ENCODE assay signal across 33 cellular contexts in genomic region chr6:133704371-133704770, GRCh38.
DNase-seq lines count a peak whose midpoint lies in the region; ATAC-seq, FAIRE-seq and TF ChIP-seq lines count a peak whose summit lies in the region.
"Had no signal": no experiment of that assay in that cellular context is flagged by ENCODE, and none has a peak within 500 bp of the region (broad histone marks: within the 10 kb centered on the region; RNA-seq: fewer than 3 reads in every experiment).

No MANE protein-coding gene starts in this region.

- DNase-seq in A549 (ENCODE audit: low read depth in 1 of 2, low spot score in 1 of 2), result no peak
- peak; percentile 31 for DNase-seq in HFFc6
- no peak for DNase-seq in epithelial cell of prostate (ENCODE audit: low read depth, low spot score)
- DNase-seq in osteocyte (ENCODE audit: extremely low spot score, unreplicated experiment), result no peak
- no peak for DNase-seq in stimulated activated naive B cell treated with anti-CD40 and anti-IgM and Interleukin-4, amounts not matched to agents 10 μg/mL and 1 μg/mL and 100 μg/mL, for 72 hours
- no peak for DNase-seq in mesendoderm
- DNase-seq in SW 1271 (lab: John Stamatoyannopoulos, UW), result no peak
- DNase-seq: activated CD4-positive, alpha-beta T cell treated with anti-CD3 and anti-CD28 coated beads for 48 hours; activated CD8-positive, alpha-beta memory T cell treated with anti-CD3 and anti-CD28 coated beads, Interleukin-2, amount 10 ng/mL, durations not matched to agents 7 days and 5 days; C1 segment of cervical spinal cord; Calu3; effector memory CD8-positive, alpha-beta T cell; esophagus squamous epithelium; immature natural killer cell; left ventricle myocardium superior; MM.1S; NCI-H1436; NCI-H524; stimulated activated CD4-positive, alpha-beta T cell treated with anti-CD3 and anti-CD28 coated beads, Interleukin-2, amount 100 ng/mL, for 24 hours; thyroid gland had no signal

- no peak for TF ChIP-seq RAD21 in A549 (conservative IDR thresholded peaks at IDR 0.05 in 1 of 2, IDR thresholded peaks at IDR 0.05 in 1 of 2)

- H3K36me3 ChIP-seq in mesendoderm (ENCODE audit: control insufficient read depth, insufficient read depth, low read length), result no peaks in the 10 kb centered on the region
- H3K36me3 ChIP-seq: esophagus squamous epithelium, thyroid gland had no signal

- no peak overlapping the region for H2BK5ac ChIP-seq in mesendoderm (ENCODE audit: low read length)

- no peaks in the 10 kb centered on the region for H3K27me3 ChIP-seq in mesendoderm (ENCODE audit: insufficient read depth, low read length, poor library complexity)
- H3K27me3 ChIP-seq: esophagus squamous epithelium, hepatocyte, thyroid gland had no signal

- H2BK120ac ChIP-seq in mesendoderm (ENCODE audit: low read depth, low read length), result no peak overlapping the region

- no peak overlapping the region for H3K4ac ChIP-seq in mesendoderm (ENCODE audit: low read depth, low read length)

- H3K27ac Mint-ChIP-seq in HFFc6 (peak overlapping the region; percentile 86), osteocyte (ENCODE audit: unreplicated experiment) (peak overlapping the region; percentile 20)
- H3K27ac Mint-ChIP-seq in stimulated activated naive B cell treated with anti-CD40 and anti-IgM and Interleukin-4, amounts not matched to agents 10 μg/mL and 1 μg/mL and 100 μg/mL, for 72 hours, result no peak overlapping the region
- H3K27ac Mint-ChIP-seq: activated CD8-positive, alpha-beta memory T cell treated with anti-CD3 and anti-CD28 coated beads, Interleukin-2, amount 10 ng/mL, durations not matched to agents 7 days and 5 days; activated naive CD4-positive, alpha-beta T cell treated with anti-CD3 and anti-CD28 coated beads, Interleukin-2, amount 50 U/mL, for 24 hours; activated T-helper 1 cell treated with anti-CD3 and anti-CD28 coated beads, Interleukin-12 subunit alpha, Interleukin-12 subunit beta, Interleukin-2, Interleukin-4 antibody, amounts not matched to agents 30 ng/mL and 10 ng/mL and 1 ng/mL, durations not matched to agents 14 hours and 24 hours and 36 hours; effector memory CD8-positive, alpha-beta T cell; IgD-negative memory B cell; immature natural killer cell; progenitor cell of endocrine pancreas; stimulated activated memory B cell treated with anti-CD40 and anti-IgM and Interleukin-4, amounts not matched to agents 10 μg/mL and 1 μg/mL and 100 μg/mL, for 72 hours; T-helper 1 cell treated with Interleukin-12 subunit alpha and Interleukin-12 subunit beta and Interleukin-4 antibody, amounts not matched to agents 30 μg/mL and 1 μg/mL, for 36 hours had no signal

- no peak overlapping the region for H2AK5ac ChIP-seq in mesendoderm (ENCODE audit: low read length)

- H3K4me1 Mint-ChIP-seq in HFFc6 (ENCODE audit: low read depth), result peaks cover 71% of the 10 kb centered on the region
- peaks cover 45% of the 10 kb centered on the region for H3K4me1 Mint-ChIP-seq in osteocyte (ENCODE audit: unreplicated experiment)
- no peaks in the 10 kb centered on the region for H3K4me1 Mint-ChIP-seq in stimulated activated naive B cell treated with anti-CD40 and anti-IgM and Interleukin-4, amounts not matched to agents 10 μg/mL and 1 μg/mL and 100 μg/mL, for 72 hours
- H3K4me1 Mint-ChIP-seq: activated naive CD4-positive, alpha-beta T cell treated with anti-CD3 and anti-CD28 coated beads, Interleukin-2, amount 50 U/mL, for 24 hours; neural crest cell; stimulated activated memory B cell treated with anti-CD40 and anti-IgM and Interleukin-4, amounts not matched to agents 10 μg/mL and 1 μg/mL and 100 μg/mL, for 72 hours had no signal

- H3K4me3 ChIP-seq in A549 (no peak overlapping the region), mesendoderm (ENCODE audit: low read length) (no peak overlapping the region)
- H3K4me3 ChIP-seq: esophagus squamous epithelium, hepatocyte, skin epidermis, thyroid gland had no signal

- H3K4me3 Mint-ChIP-seq in HFFc6 (no peak overlapping the region), osteocyte (ENCODE audit: unreplicated experiment) (no peak overlapping the region)
- no peak overlapping the region for H3K4me3 Mint-ChIP-seq in stimulated activated naive B cell treated with anti-CD40 and anti-IgM and Interleukin-4, amounts not matched to agents 10 μg/mL and 1 μg/mL and 100 μg/mL, for 72 hours
- H3K4me3 Mint-ChIP-seq: activated CD8-positive, alpha-beta memory T cell treated with anti-CD3 and anti-CD28 coated beads, Interleukin-2, amount 10 ng/mL, durations not matched to agents 7 days and 5 days; activated naive CD4-positive, alpha-beta T cell treated with anti-CD3 and anti-CD28 coated beads, Interleukin-2, amount 50 U/mL, for 24 hours; activated T-helper 1 cell treated with anti-CD3 and anti-CD28 coated beads, Interleukin-12 subunit alpha, Interleukin-12 subunit beta, Interleukin-2, Interleukin-4 antibody, amounts not matched to agents 30 ng/mL and 10 ng/mL and 1 ng/mL, durations not matched to agents 14 hours and 24 hours and 36 hours; effector memory CD8-positive, alpha-beta T cell; IgD-negative memory B cell; immature natural killer cell; neural crest cell; stimulated activated memory B cell treated with anti-CD40 and anti-IgM and Interleukin-4, amounts not matched to agents 10 μg/mL and 1 μg/mL and 100 μg/mL, for 72 hours; T-helper 1 cell treated with Interleukin-12 subunit alpha and Interleukin-12 subunit beta and Interleukin-4 antibody, amounts not matched to agents 30 μg/mL and 1 μg/mL, for 36 hours had no signal

- H3K4me1 ChIP-seq in A549 (peaks cover 20% of the 10 kb centered on the region), mesendoderm (ENCODE audit: control insufficient read depth, low read depth, low read length) (no peaks in the 10 kb centered on the region)
- H3K4me1 ChIP-seq: esophagus squamous epithelium, thyroid gland had no signal

- no peak overlapping the region for H2BK15ac ChIP-seq in mesendoderm (replicated peaks; ENCODE audit: low read depth)

- H3K27me3 Mint-ChIP-seq in HFFc6 (ENCODE audit: insufficient read depth) (no peaks in the 10 kb centered on the region), osteocyte (ENCODE audit: unreplicated experiment) (no peaks in the 10 kb centered on the region)
- peaks cover 4 to 6% of the 10 kb centered on the region in 2 donors for H3K27me3 Mint-ChIP-seq in stimulated activated naive B cell treated with anti-CD40 and anti-IgM and Interleukin-4, amounts not matched to agents 10 μg/mL and 1 μg/mL and 100 μg/mL, for 72 hours
- H3K27me3 Mint-ChIP-seq: activated naive CD4-positive, alpha-beta T cell treated with anti-CD3 and anti-CD28 coated beads, Interleukin-2, amount 50 U/mL, for 24 hours; effector memory CD8-positive, alpha-beta T cell; progenitor cell of endocrine pancreas; stimulated activated memory B cell treated with anti-CD40 and anti-IgM and Interleukin-4, amounts not matched to agents 10 μg/mL and 1 μg/mL and 100 μg/mL, for 72 hours had no signal

- H3K36me3 Mint-ChIP-seq in HFFc6 (ENCODE audit: low read depth), result peaks cover 25% of the 10 kb centered on the region
- no peaks in the 10 kb centered on the region for H3K36me3 Mint-ChIP-seq in osteocyte (ENCODE audit: unreplicated experiment)
- no peaks in the 10 kb centered on the region for H3K36me3 Mint-ChIP-seq in stimulated activated naive B cell treated with anti-CD40 and anti-IgM and Interleukin-4, amounts not matched to agents 10 μg/mL and 1 μg/mL and 100 μg/mL, for 72 hours
- H3K36me3 Mint-ChIP-seq: activated CD8-positive, alpha-beta memory T cell treated with anti-CD3 and anti-CD28 coated beads, Interleukin-2, amount 10 ng/mL, durations not matched to agents 7 days and 5 days; activated naive CD4-positive, alpha-beta T cell treated with anti-CD3 and anti-CD28 coated beads, Interleukin-2, amount 50 U/mL, for 24 hours; IgD-negative memory B cell; immature natural killer cell; stimulated activated memory B cell treated with anti-CD40 and anti-IgM and Interleukin-4, amounts not matched to agents 10 μg/mL and 1 μg/mL and 100 μg/mL, for 72 hours had no signal

- ATAC-seq in A549, result no peak
- ATAC-seq in stimulated activated naive B cell treated with anti-CD40 and anti-IgM and Interleukin-4, amounts not matched to agents 10 μg/mL and 1 μg/mL and 100 μg/mL, for 72 hours (replicated peaks), result no peak
- no peak for ATAC-seq in HG03108 (IDR thresholded peaks at IDR 0.05; ENCODE audit: unreplicated experiment)
- ATAC-seq: activated CD8-positive, alpha-beta memory T cell treated with anti-CD3 and anti-CD28 coated beads, Interleukin-2, amount 10 ng/mL, durations not matched to agents 7 days and 5 days; effector memory CD8-positive, alpha-beta T cell; Panc1; stimulated activated memory B cell treated with anti-CD40 and anti-IgM and Interleukin-4, amounts not matched to agents 10 μg/mL and 1 μg/mL and 100 μg/mL, for 72 hours had no signal

- TF ChIP-seq CTCF in A549 (IDR thresholded peaks at IDR 0.05), result no peak
- no peak for TF ChIP-seq CTCF in HFFc6 (IDR thresholded peaks at IDR 0.05)
- no peak for TF ChIP-seq CTCF in osteocyte (IDR thresholded peaks at IDR 0.05)

- no peak overlapping the region for H3K4me2 ChIP-seq in A549
- no peak overlapping the region for H3K4me2 ChIP-seq in mesendoderm (ENCODE audit: low read length)
- H3K4me2 ChIP-seq: hepatocyte had no signal

- H3K18ac ChIP-seq in mesendoderm (ENCODE audit: low read length), result no peak overlapping the region

- FAIRE-seq in A549 (lab: Jason Lieb, UNC), result no peak
- FAIRE-seq: A204.1, H54 had no signal

- no peak overlapping the region for H3K9ac ChIP-seq in mesendoderm (ENCODE audit: low read length)

- peaks cover 9% of the 10 kb centered on the region; the same call in 2 of the 3 replicates for H3K9me3 ChIP-seq in A549
- H3K9me3 ChIP-seq: esophagus squamous epithelium, thyroid gland had no signal

- no peak for TF ChIP-seq EP300 in A549 (IDR thresholded peaks at IDR 0.05)

- no peak overlapping the region for H4K5ac ChIP-seq in mesendoderm (ENCODE audit: low read length)

- H3K79me2 ChIP-seq in mesendoderm (ENCODE audit: control insufficient read depth, insufficient read depth, low read length), result no peaks in the 10 kb centered on the region
- H3K79me2 ChIP-seq: hepatocyte had no signal

- H4K8ac ChIP-seq in mesendoderm (ENCODE audit: low read depth, low read length), result no peak overlapping the region

- POLR2A ChIA-PET in A549 (lab: Yijun Ruan, JAX), result no interaction called here

- no peaks in the 10 kb centered on the region for H3K79me1 ChIP-seq in mesendoderm (ENCODE audit: low read length)

- no peak overlapping the region for H3K56ac ChIP-seq in mesendoderm (ENCODE audit: low read length)

- CTCF ChIA-PET in A549 (lab: Yijun Ruan, JAX), result no interaction called here

- no peak for TF ChIP-seq POLR2A in A549 (IDR thresholded peaks at IDR 0.05; ENCODE audit: low read length)

- H3K27ac ChIP-seq in A549 (peak overlapping the region; percentile 15 to 70; a peak in 3 of 6 replicates), epithelial cell of prostate (peak overlapping the region; percentile 73), mesendoderm (ENCODE audit: low read depth, low read length) (no peak overlapping the region)
- H3K27ac ChIP-seq: hepatocyte, thyroid gland had no signal

- no peak overlapping the region for H3K23ac ChIP-seq in mesendoderm (ENCODE audit: low read length)

- H3K9me3 Mint-ChIP-seq in HFFc6 (no peaks in the 10 kb centered on the region), osteocyte (ENCODE audit: unreplicated experiment) (no peaks in the 10 kb centered on the region)
- peaks cover 5 to 14% of the 10 kb centered on the region in 2 donors for H3K9me3 Mint-ChIP-seq in stimulated activated naive B cell treated with anti-CD40 and anti-IgM and Interleukin-4, amounts not matched to agents 10 μg/mL and 1 μg/mL and 100 μg/mL, for 72 hours
- H3K9me3 Mint-ChIP-seq: activated naive CD4-positive, alpha-beta T cell treated with anti-CD3 and anti-CD28 coated beads, Interleukin-2, amount 50 U/mL, for 24 hours; activated T-helper 1 cell treated with anti-CD3 and anti-CD28 coated beads, Interleukin-12 subunit alpha, Interleukin-12 subunit beta, Interleukin-2, Interleukin-4 antibody, amounts not matched to agents 30 ng/mL and 10 ng/mL and 1 ng/mL, durations not matched to agents 14 hours and 24 hours and 36 hours; T-helper 1 cell treated with Interleukin-12 subunit alpha and Interleukin-12 subunit beta and Interleukin-4 antibody, amounts not matched to agents 30 μg/mL and 1 μg/mL, for 36 hours had no signal
